Comparison of ENCODE assay signal across 33 cellular contexts in genomic region chr20:24431650-24432049, GRCh38. TPM values are rescaled to one million over a fixed set of nuclear protein-coding genes. Genes with fewer than 3 reads are reported as not detected.
"Had no signal": no experiment of that assay in that cellular context is flagged by ENCODE, and none has a peak within 500 bp of the region (broad histone marks: within the 10 kb centered on the region; RNA-seq: fewer than 3 reads in every experiment).

No MANE protein-coding gene starts in this region.

- ATAC-seq: activated T-cell treated with anti-CD3 and anti-CD28 coated beads, Interleukin-2, amount 50 U/mL, for 72 hours; effector memory CD8-positive, alpha-beta T cell; gastroesophageal sphincter had no signal

- H3K27me3 Mint-ChIP-seq: activated CD4-positive, alpha-beta memory T cell treated with anti-CD3 and anti-CD28 coated beads, Interleukin-2, amount 10 ng/mL, durations not matched to agents 7 days and 5 days; activated CD4-positive, alpha-beta T cell treated with anti-CD3 and anti-CD28 coated beads, Interleukin-2, amount 10 ng/mL, durations not matched to agents 7 days and 5 days; activated naive CD8-positive, alpha-beta T cell had no signal

- H3K4me1 Mint-ChIP-seq: activated CD4-positive, alpha-beta memory T cell treated with anti-CD3 and anti-CD28 coated beads, Interleukin-2, amount 10 ng/mL, durations not matched to agents 7 days and 5 days; activated CD4-positive, alpha-beta T cell treated with anti-CD3 and anti-CD28 coated beads, Interleukin-2, amount 10 ng/mL, durations not matched to agents 7 days and 5 days; central memory CD8-positive, alpha-beta T cell had no signal

- H3K4me3 Mint-ChIP-seq: activated CD4-positive, alpha-beta memory T cell treated with anti-CD3 and anti-CD28 coated beads, Interleukin-2, amount 10 ng/mL, durations not matched to agents 7 days and 5 days; activated CD4-positive, alpha-beta T cell treated with anti-CD3 and anti-CD28 coated beads, Interleukin-2, amount 10 ng/mL, durations not matched to agents 7 days and 5 days; activated naive CD8-positive, alpha-beta T cell; activated T-cell treated with anti-CD3 and anti-CD28 coated beads, Interleukin-2, amount 50 U/mL, for 24 hours; activated T-cell treated with anti-CD3 and anti-CD28 coated beads, Interleukin-2, amount 50 U/mL, for 72 hours; central memory CD8-positive, alpha-beta T cell; effector memory CD8-positive, alpha-beta T cell; WTC11 had no signal

- H3K9me3 Mint-ChIP-seq: activated CD4-positive, alpha-beta memory T cell treated with anti-CD3 and anti-CD28 coated beads, Interleukin-2, amount 10 ng/mL, durations not matched to agents 7 days and 5 days; activated CD4-positive, alpha-beta T cell treated with anti-CD3 and anti-CD28 coated beads, Interleukin-2, amount 10 ng/mL, durations not matched to agents 7 days and 5 days; activated T-cell treated with anti-CD3 and anti-CD28 coated beads, Interleukin-2, amount 50 U/mL, for 24 hours; central memory CD8-positive, alpha-beta T cell; effector memory CD8-positive, alpha-beta T cell had no signal

- H3K4me1 ChIP-seq: esophagus squamous epithelium, gastroesophageal sphincter had no signal

- DNase-seq: activated CD4-positive, alpha-beta memory T cell treated with anti-CD3 and anti-CD28 coated beads, Interleukin-2, amount 10 ng/mL, durations not matched to agents 7 days and 5 days; activated CD4-positive, alpha-beta T cell treated with anti-CD3 and anti-CD28 coated beads for 1 hour; activated CD4-positive, alpha-beta T cell treated with anti-CD3 and anti-CD28 coated beads for 4 hours; activated CD4-positive, alpha-beta T cell treated with anti-CD3 and anti-CD28 coated beads, Interleukin-2, amount 10 ng/mL, durations not matched to agents 7 days and 5 days; activated CD4-positive, alpha-beta T cell treated with anti-CD3 and anti-CD28 coated beads, Interleukin-2, amount 50 U/mL, for 4 hours; activated CD8-positive, alpha-beta memory T cell treated with anti-CD3 and anti-CD28 coated beads, Interleukin-2, amount 50 U/mL, for 48 hours; activated gamma-delta T cell treated with Interleukin-2 at 50 U/mL for 16 hours; activated naive CD4-positive, alpha-beta T cell treated with anti-CD3 and anti-CD28 coated beads, Interleukin-2, amount 50 U/mL, for 16 hours; activated naive CD4-positive, alpha-beta T cell treated with Interleukin-2 at 50 U/mL for 16 hours; activated T-cell treated with anti-CD3 and anti-CD28 coated beads for 4 hours; activated T-cell treated with anti-CD3 and anti-CD28 coated beads, Interleukin-2, amount 50 U/mL, for 24 hours; activated T-cell treated with anti-CD3 and anti-CD28 coated beads, Interleukin-2, amount 50 U/mL, for 72 hours; amniotic stem cell; anterior cingulate cortex; brain microvascular endothelial cell; cortex of kidney; dermis blood vessel endothelial cell; effector CD4-positive, alpha-beta T cell; effector memory CD8-positive, alpha-beta T cell; esophagus squamous epithelium; foreskin melanocyte; T-helper 2 cell had no signal

- H3K27ac ChIP-seq: brain microvascular endothelial cell, epithelial cell of prostate, gastroesophageal sphincter, VCaP had no signal

- H3K36me3 ChIP-seq: brain microvascular endothelial cell, esophagus squamous epithelium, gastroesophageal sphincter had no signal

- H3K27me3 ChIP-seq: brain microvascular endothelial cell had no signal

- H3K4me3 ChIP-seq: esophagus squamous epithelium, gastroesophageal sphincter had no signal

- H3K9me3 ChIP-seq: esophagus squamous epithelium had no signal

- H3K27ac Mint-ChIP-seq: activated CD4-positive, alpha-beta memory T cell treated with anti-CD3 and anti-CD28 coated beads, Interleukin-2, amount 10 ng/mL, durations not matched to agents 7 days and 5 days; activated CD4-positive, alpha-beta T cell treated with anti-CD3 and anti-CD28 coated beads, Interleukin-2, amount 10 ng/mL, durations not matched to agents 7 days and 5 days; activated naive CD8-positive, alpha-beta T cell; activated T-cell treated with anti-CD3 and anti-CD28 coated beads, Interleukin-2, amount 50 U/mL, for 24 hours; activated T-cell treated with anti-CD3 and anti-CD28 coated beads, Interleukin-2, amount 50 U/mL, for 72 hours; effector memory CD8-positive, alpha-beta T cell; WTC11 had no signal

RNA-seq across cellular contexts. Expression of gene SYNDIG1, which starts 37.8 kb away (rescaled TPM):
- total RNA-seq: activated CD4-positive, alpha-beta memory T cell treated with anti-CD3 and anti-CD28 coated beads, Interleukin-2, amount 10 ng/mL, durations not matched to agents 7 days and 5 days; activated CD4-positive, alpha-beta T cell treated with anti-CD3 and anti-CD28 coated beads, Interleukin-2, amount 10 ng/mL, durations not matched to agents 7 days and 5 days; activated T-cell treated with anti-CD3 and anti-CD28 coated beads, Interleukin-2, amount 50 U/mL, for 72 hours; bronchial epithelial cell; endothelial cell of umbilical vein; esophagus squamous epithelium; fibroblast of villous mesenchyme; glomerular endothelial cell; T-helper 1 cell treated with Interleukin-12 subunit alpha and Interleukin-12 subunit beta and Interleukin-4 antibody, amounts not matched to agents 30 ng/mL and 1 ng/mL, for 36 hours had no signal
- polyA plus RNA-seq: endothelial cell of umbilical vein had no signal
